14 cellular contexts compared by ENCODE assay signal in genomic region chr5:119301947-119302346, GRCh38. TPM values are rescaled to one million over a fixed set of nuclear protein-coding genes. Genes with fewer than 3 reads are reported as not detected.
DNase-seq lines count a peak whose midpoint lies in the region; ATAC-seq and TF ChIP-seq lines count a peak whose summit lies in the region.
"Had no signal": no experiment of that assay in that cellular context is flagged by ENCODE, and none has a peak within 500 bp of the region (broad histone marks: within the 10 kb centered on the region; RNA-seq: fewer than 3 reads in every experiment).

No MANE protein-coding gene starts in this region.

- TF ChIP-seq POLR2A in breast epithelium (IDR thresholded peaks at IDR 0.05), result no peak

- no TSS peak for BruUV-seq in MCF 10A (replicated peaks; lab: Mats Ljungman, UMichigan)

- H3K4me3 Mint-ChIP-seq in MCF 10A (ENCODE audit: unreplicated experiment), result no peak overlapping the region
- no peak overlapping the region for H3K4me3 Mint-ChIP-seq in activated B cell treated with CpG ODN at 0.5 μM for 24 hours
- H3K4me3 Mint-ChIP-seq in memory B cell, result no peak overlapping the region
- H3K4me3 Mint-ChIP-seq in osteocyte (ENCODE audit: unreplicated experiment), result no peak overlapping the region

- H3K36me3 Mint-ChIP-seq in MCF 10A (ENCODE audit: insufficient read depth, unreplicated experiment) (no peaks in the 10 kb centered on the region), activated B cell treated with CpG ODN at 0.5 μM for 24 hours (ENCODE audit: low read depth) (peaks cover 21% of the 10 kb centered on the region), memory B cell (peaks cover 18% of the 10 kb centered on the region), osteocyte (ENCODE audit: unreplicated experiment) (no peaks in the 10 kb centered on the region)

- H3K27ac Mint-ChIP-seq in MCF 10A (ENCODE audit: low read depth, unreplicated experiment), result peak overlapping the region; percentile 91
- H3K27ac Mint-ChIP-seq in activated B cell treated with CpG ODN at 0.5 μM for 24 hours, result peak overlapping the region; percentile 86
- peak overlapping the region; percentile 85 for H3K27ac Mint-ChIP-seq in memory B cell
- H3K27ac Mint-ChIP-seq in osteocyte (ENCODE audit: unreplicated experiment), result no peak overlapping the region

- no peak overlapping the region for H3K27ac ChIP-seq in breast epithelium
- H3K27ac ChIP-seq in caudate nucleus (ENCODE audit: low read depth, low read length), result no peak overlapping the region
- H3K27ac ChIP-seq: WERI-Rb-1 had no signal

- intact Hi-C loops in MCF 10A (cut with micrococcal nuclease) (loop anchor here (2.0 kb wide), 1 partner anchor 33 kb away; no protein-coding TSS in a partner anchor), breast epithelium (cut with DNase I; ENCODE audit: low total_unique reads) (no loop called here), activated B cell treated with CpG ODN at 0.5 μM for 24 hours (cut with micrococcal nuclease) (no loop called here)

- POLR2A ChIA-PET in MCF 10A (lab: Yijun Ruan, JAX) (interaction anchor here (1.2 to 4.5 kb wide), 9 partner anchors 13 to 55 kb away, joined by 6 to 28 read pairs (median 20); partner anchors contain the start of gene TNFAIP8), activated B cell treated with CpG ODN at 0.5 μM for 24 hours (lab: Charles Lee) (interaction anchor here (0.8 to 1.5 kb wide), 2 partner anchors 12 to 14 kb away, joined by 5 to 10 read pairs; no protein-coding TSS in a partner anchor)

- H3K36me3 ChIP-seq in breast epithelium, result no peaks in the 10 kb centered on the region
- H3K36me3 ChIP-seq: prostate gland, SJCRH30, WERI-Rb-1 had no signal

- H3K4me1 Mint-ChIP-seq in MCF 10A (ENCODE audit: insufficient read depth, unreplicated experiment), result peaks cover 33% of the 10 kb centered on the region
- H3K4me1 Mint-ChIP-seq in activated B cell treated with CpG ODN at 0.5 μM for 24 hours, result peaks cover 90% of the 10 kb centered on the region
- peaks cover 51% of the 10 kb centered on the region for H3K4me1 Mint-ChIP-seq in memory B cell
- peaks cover 56% of the 10 kb centered on the region for H3K4me1 Mint-ChIP-seq in osteocyte (ENCODE audit: unreplicated experiment)

- H3K27me3 Mint-ChIP-seq in MCF 10A (ENCODE audit: insufficient read depth, unreplicated experiment) (no peaks in the 10 kb centered on the region), activated B cell treated with CpG ODN at 0.5 μM for 24 hours (no peaks in the 10 kb centered on the region), memory B cell (no peaks in the 10 kb centered on the region), osteocyte (ENCODE audit: unreplicated experiment) (no peaks in the 10 kb centered on the region)

- no peaks in the 10 kb centered on the region for H3K9me3 Mint-ChIP-seq in MCF 10A (ENCODE audit: unreplicated experiment)
- no peaks in the 10 kb centered on the region for H3K9me3 Mint-ChIP-seq in activated B cell treated with CpG ODN at 0.5 μM for 24 hours
- no peaks in the 10 kb centered on the region for H3K9me3 Mint-ChIP-seq in memory B cell
- no peaks in the 10 kb centered on the region for H3K9me3 Mint-ChIP-seq in osteocyte (ENCODE audit: unreplicated experiment)

- CTCF ChIA-PET in MCF 10A (lab: Yijun Ruan, JAX), result interaction anchor here (0.6 to 5.3 kb wide), 12 partner anchors 10 to 275 kb away, joined by 3 to 32 read pairs (median 4); no protein-coding TSS in a partner anchor
- CTCF ChIA-PET in activated B cell treated with CpG ODN at 0.5 μM for 24 hours (lab: Charles Lee), result interaction anchor here (1.0 kb wide), 1 partner anchor 14 kb away, joined by 4 read pairs; no protein-coding TSS in a partner anchor

- H3K9me3 ChIP-seq in breast epithelium, result no peaks in the 10 kb centered on the region
- H3K9me3 ChIP-seq: prostate gland had no signal

- no peaks in the 10 kb centered on the region for H3K4me1 ChIP-seq in breast epithelium

- no peak for DNase-seq in MCF 10A (ENCODE audit: unreplicated experiment)
- no peak for DNase-seq in breast epithelium (ENCODE audit: low spot score in 2 of 2)
- DNase-seq in activated B cell treated with CpG ODN at 0.5 μM for 24 hours, result no peak
- no peak for DNase-seq in memory B cell (ENCODE audit: low spot score in 2 of 2)
- no peak for DNase-seq in omental fat pad (ENCODE audit: low spot score)
- no peak for DNase-seq in caudate nucleus (lab: John Stamatoyannopoulos, UW)
- no peak for DNase-seq in osteocyte (ENCODE audit: extremely low spot score, unreplicated experiment)
- DNase-seq in NCI-H774 (lab: John Stamatoyannopoulos, UW), result no peak
- DNase-seq: EL, midbrain, SJCRH30, trophoblast cell, WERI-Rb-1 had no signal

- no peaks in the 10 kb centered on the region for H3K27me3 ChIP-seq in breast epithelium
- H3K27me3 ChIP-seq: SJCRH30 had no signal

- TF ChIP-seq CTCF in MCF 10A (IDR thresholded peaks at IDR 0.05; ENCODE audit: unreplicated experiment) (no peak), breast epithelium (IDR thresholded peaks at IDR 0.05) (no peak), activated B cell treated with CpG ODN at 0.5 μM for 24 hours (IDR thresholded peaks at IDR 0.05) (no peak), omental fat pad (IDR thresholded peaks at IDR 0.05) (no peak), osteocyte (IDR thresholded peaks at IDR 0.05) (no peak)

- no peak overlapping the region for H3K4me3 ChIP-seq in breast epithelium
- H3K4me3 ChIP-seq: prostate gland, SJCRH30 had no signal

- ATAC-seq in activated B cell treated with CpG ODN at 0.5 μM for 24 hours (ENCODE audit: low read depth) (no peak), memory B cell (ENCODE audit: low read depth) (no peak), omental fat pad (ENCODE audit: low FRiP score) (no peak)

RNA-seq across cellular contexts. Expression of gene TNFAIP8, which starts 53.9 kb away (rescaled TPM):
- total RNA-seq in MCF 10A (2022) (13.0 and 16.2 TPM in 2 replicates), breast epithelium (100 to 1,000 TPM in 1 of 3 donors, 10 to 100 TPM in 2; 35.4 to 167 (median 37.3) TPM), activated B cell treated with CpG ODN at 0.5 μM for 24 hours (135 and 149 TPM in 2 replicates), omental fat pad (100 to 1,000 TPM in 1 of 4 donors, 10 to 100 TPM in 3; 24.4 to 106 (median 75.0) TPM), osteocyte (13.3 and 14.0 TPM in 2 replicates)
